Comparison of ENCODE assay signal across 9 cellular contexts in genomic region chr2:20425371-20425881, GRCh38. TPM values are rescaled to one million over a fixed set of nuclear protein-coding genes. Genes with fewer than 3 reads are reported as not detected.
DNase-seq lines count a peak whose midpoint lies in the region; ATAC-seq and TF ChIP-seq lines count a peak whose summit lies in the region.
"Had no signal": no experiment of that assay in that cellular context is flagged by ENCODE, and none has a peak within 500 bp of the region (broad histone marks: within the 10 kb centered on the region; RNA-seq: fewer than 3 reads in every experiment).

No MANE protein-coding gene starts in this region.

- no peak for TF ChIP-seq CTCF in MCF 10A (IDR thresholded peaks at IDR 0.05; ENCODE audit: unreplicated experiment)
- no peak for TF ChIP-seq CTCF in breast epithelium (IDR thresholded peaks at IDR 0.05)
- no peak for TF ChIP-seq CTCF in Peyer's patch (IDR thresholded peaks at IDR 0.05)

- BruUV-seq in MCF 10A (replicated peaks; lab: Mats Ljungman, UMichigan), result no TSS peak

- H3K36me3 Mint-ChIP-seq in MCF 10A (ENCODE audit: insufficient read depth, unreplicated experiment), result peaks cover 7% of the 10 kb centered on the region
- H3K36me3 Mint-ChIP-seq in immature natural killer cell, result peaks cover 0 to 4% (median 0%) of the 10 kb centered on the region in 3 donors

- H3K36me3 ChIP-seq in breast epithelium (no peaks in the 10 kb centered on the region), Peyer's patch (no peaks in the 10 kb centered on the region)

- H3K9me3 ChIP-seq in breast epithelium (no peaks in the 10 kb centered on the region), Peyer's patch (no peaks in the 10 kb centered on the region)

- no peaks in the 10 kb centered on the region for H3K9me3 Mint-ChIP-seq in MCF 10A (ENCODE audit: unreplicated experiment)
- H3K9me3 Mint-ChIP-seq in immature natural killer cell, result no peaks in the 10 kb centered on the region

- no peak overlapping the region for H3K4me3 Mint-ChIP-seq in MCF 10A (ENCODE audit: unreplicated experiment)
- H3K4me3 Mint-ChIP-seq in immature natural killer cell, result peak overlapping the region; percentile 76 to 88 (median 81)

- H3K27ac Mint-ChIP-seq in MCF 10A (ENCODE audit: low read depth, unreplicated experiment), result peak overlapping the region; percentile 67
- H3K27ac Mint-ChIP-seq in immature natural killer cell, result peak overlapping the region; percentile 85 to 98 (median 94)

- TF ChIP-seq POLR2A in breast epithelium (IDR thresholded peaks at IDR 0.05) (no peak), Peyer's patch (IDR thresholded peaks at IDR 0.05) (no peak)

- H3K27me3 ChIP-seq in breast epithelium (no peaks in the 10 kb centered on the region), Peyer's patch (no peaks in the 10 kb centered on the region)

- H3K4me3 ChIP-seq in breast epithelium (no peak overlapping the region), Peyer's patch (peak overlapping the region in 1 of 4 donors; percentile 9)

- peaks cover 13 to 19% of the 10 kb centered on the region in 2 donors for H3K4me1 ChIP-seq in breast epithelium
- H3K4me1 ChIP-seq in Peyer's patch, result peaks cover 0 to 26% (median 16%) of the 10 kb centered on the region in 4 donors

- CTCF ChIA-PET in MCF 10A (lab: Yijun Ruan, JAX), result interaction anchor here (0.6 to 16.5 kb wide), 7 partner anchors 12 to 126 kb away, joined by 3 to 275 read pairs (median 4); no protein-coding TSS in a partner anchor

- H3K27ac ChIP-seq in breast epithelium, result peak overlapping the region in 1 of 2 donors; percentile 68
- H3K27ac ChIP-seq in Peyer's patch, result peak overlapping the region; percentile 65 to 80 (median 72)
- H3K27ac ChIP-seq: C4-2B had no signal

- H3K4me1 Mint-ChIP-seq in MCF 10A (ENCODE audit: insufficient read depth, unreplicated experiment) (peaks cover 53% of the 10 kb centered on the region), immature natural killer cell (peaks cover 51 to 59% of the 10 kb centered on the region in 2 donors)

- intact Hi-C loops in MCF 10A (cut with micrococcal nuclease), result no loop called here
- intact Hi-C loops in breast epithelium (cut with DNase I; ENCODE audit: low total_unique reads), result no loop called here

- POLR2A ChIA-PET in MCF 10A (lab: Yijun Ruan, JAX), result interaction anchor here (0.7 to 1.4 kb wide), 4 partner anchors 10 to 18 kb away, joined by 3 to 5 read pairs (median 4); no protein-coding TSS in a partner anchor

- ATAC-seq in HG03280 (IDR thresholded peaks at IDR 0.05; ENCODE audit: unreplicated experiment) (no peak), GM18870 (IDR thresholded peaks at IDR 0.05; ENCODE audit: unreplicated experiment) (no peak)

- DNase-seq in MCF 10A (ENCODE audit: unreplicated experiment), result peak; percentile 36
- no peak for DNase-seq in breast epithelium (ENCODE audit: low spot score in 2 of 2)
- DNase-seq in Peyer's patch, result peak in 1 of 3 donors; percentile 47
- peak; percentile 19 to 44 (median 35) for DNase-seq in immature natural killer cell
- DNase-seq in ureter (ENCODE audit: low spot score), result peak; percentile 32
- no peak for DNase-seq in DMS53 (lab: John Stamatoyannopoulos, UW)

- H3K27me3 Mint-ChIP-seq in MCF 10A (ENCODE audit: insufficient read depth, unreplicated experiment), result no peaks in the 10 kb centered on the region
- H3K27me3 Mint-ChIP-seq in immature natural killer cell (ENCODE audit: low read depth in 3 of 3), result peaks cover 0 to 3% (median 2%) of the 10 kb centered on the region in 3 donors

RNA-seq across cellular contexts. Expression of gene RHOB, which starts 21.4 kb away (rescaled TPM):
- total RNA-seq in MCF 10A (2022) (28.1 and 45.7 TPM in 2 replicates), breast epithelium (1,000 to 10,000 TPM in 1 of 3 donors, 100 to 1,000 TPM in 2; 643 to 1,178 (median 772) TPM), Peyer's patch (100 to 1,000 TPM in 3 of 4 donors, 10 to 100 TPM in 1; 61.6 to 488 (median 202) TPM), ureter (304 TPM)
- polyA plus RNA-seq in immature natural killer cell, result 1 to 10 TPM in 2 of 3 donors, under 1 TPM in 1; 0.91 to 4.8 (median 4.4) TPM

Comparison
In these comparisons a context has a peak if more than half of its experiments do, and no peak if none do; other contexts are left out.
1. DNase-seq: peak in MCF 10A (single experiment), immature natural killer cell (3 of 3) and ureter (single experiment); none in breast epithelium (0 of 2) and DMS53 (single experiment).